ENCODE assay signal across 13 cellular contexts in genomic region chr5:60334281-60334713, GRCh38.
A peak's percentile ranks its signal among the peaks of the same experiment; 100 is the strongest.
DNase-seq lines count a peak whose midpoint lies in the region; ATAC-seq and TF ChIP-seq lines count a peak whose summit lies in the region.
"Had no signal": no experiment of that assay in that cellular context is flagged by ENCODE, and none has a peak within 500 bp of the region (broad histone marks: within the 10 kb centered on the region; RNA-seq: fewer than 3 reads in every experiment).

No MANE protein-coding gene starts in this region.

- no peaks in the 10 kb centered on the region for H3K9me2 ChIP-seq in SK-N-SH

- H3K27me3 ChIP-seq in SK-N-SH (ENCODE audit: insufficient read depth) (no peaks in the 10 kb centered on the region), stomach smooth muscle (ENCODE audit: control insufficient read depth in 1 of 2, insufficient read depth in 2 of 2, low read length in 2 of 2) (no peaks in the 10 kb centered on the region)
- H3K27me3 ChIP-seq: neutrophil had no signal

- TF ChIP-seq CTCF in SK-N-SH (IDR thresholded peaks at IDR 0.05) = no peak
- TF ChIP-seq CTCF in fibroblast of pulmonary artery (IDR thresholded peaks at IDR 0.05; ENCODE audit: low read length, missing control alignments) = no peak

- H3K36me3 ChIP-seq in SK-N-SH (replicated peaks in 1 of 2; ENCODE audit: control insufficient read depth in 1 of 2, insufficient read depth in 2 of 2, low read length in 1 of 2) (no peaks in the 10 kb centered on the region), stomach smooth muscle (ENCODE audit: control insufficient read depth in 2 of 2, insufficient read depth in 2 of 2, low read length in 2 of 2) (no peaks in the 10 kb centered on the region)
- H3K36me3 ChIP-seq: neutrophil had no signal

- peak overlapping the region; percentile 32; the same call in 1 of the 2 replicates for H3K4me2 ChIP-seq in SK-N-SH

- POLR2A ChIA-PET in SK-N-SH (lab: Yijun Ruan, JAX) = no interaction called here

- TF ChIP-seq EP300 in SK-N-SH (IDR thresholded peaks at IDR 0.05; ENCODE audit: borderline replicate concordance in 1 of 2, low read depth in 1 of 2, low read length in 1 of 2) = peak in 1 of 2 experiments; percentile 58; a peak in 2 of 4 replicates

- H3K4me3 ChIP-seq in SK-N-SH (ENCODE audit: low read depth in 2 of 2, low read length in 1 of 2) (no peak overlapping the region), fibroblast of pulmonary artery (replicated peaks; ENCODE audit: low read depth, low read length) (no peak overlapping the region), stomach smooth muscle (ENCODE audit: low read length in 2 of 2) (no peak overlapping the region)

- H3K27ac ChIP-seq in SK-N-SH (ENCODE audit: low read depth in 2 of 2, low read length in 1 of 2) (peak overlapping the region in 1 of 2 experiments; percentile 78; a peak in 2 of 4 replicates), stomach smooth muscle (ENCODE audit: low read length) (peak overlapping the region; percentile 68)
- H3K27ac ChIP-seq: neutrophil had no signal

- H3K9ac ChIP-seq in SK-N-SH (no peak overlapping the region), stomach smooth muscle (ENCODE audit: low read length in 2 of 2) (no peak overlapping the region)

- CTCF ChIA-PET in SK-N-SH (lab: Yijun Ruan, JAX) = interaction anchor here (1.2 kb wide), 1 partner anchor 26 kb away, joined by 3 read pairs; no protein-coding TSS in a partner anchor

- no peaks in the 10 kb centered on the region for H4K20me1 ChIP-seq in SK-N-SH (ENCODE audit: insufficient read depth)

- no peak for ATAC-seq in GM19023 (IDR thresholded peaks at IDR 0.05; ENCODE audit: unreplicated experiment)
- ATAC-seq: stimulated activated naive B cell treated with anti-CD40 and anti-IgM and Interleukin-4, amounts not matched to agents 10 μg/mL and 1 μg/mL and 100 μg/mL, for 72 hours had no signal

- H3K4me1 ChIP-seq in SK-N-SH (ENCODE audit: control insufficient read depth in 1 of 2, insufficient read depth in 2 of 2, low read depth in 1 of 2, low read length in 1 of 2) (peaks cover 7 to 17% of the 10 kb centered on the region in 2 experiments), stomach smooth muscle (ENCODE audit: control insufficient read depth, insufficient read depth, low read length) (peaks cover 24% of the 10 kb centered on the region)

- H3K79me2 ChIP-seq in SK-N-SH (ENCODE audit: insufficient read depth) = no peaks in the 10 kb centered on the region

- DNase-seq in H4 (ENCODE audit: low spot score) (peak; percentile 67), SK-N-SH (no peak), fibroblast of pulmonary artery (ENCODE audit: low read depth) (peak; percentile 75), NCI-H128 (lab: John Stamatoyannopoulos, UW; ENCODE audit: unreplicated experiment) (no peak), NCI-H1092 treated with DMSO at 0.1 percent for 48 hours (lab: John Stamatoyannopoulos, UW) (no peak)
- DNase-seq: activated CD4-positive, alpha-beta T cell treated with anti-CD3 and anti-CD28 coated beads, Interleukin-2, amount 50 U/mL, for 4 hours; activated effector memory CD4-positive, alpha-beta T cell treated with anti-CD3 and anti-CD28 coated beads, Interleukin-2, amount 50 U/mL, for 16 hours; NCI-H2107; stimulated activated naive B cell treated with anti-CD40 and anti-IgM and Interleukin-4, amounts not matched to agents 10 μg/mL and 1 μg/mL and 100 μg/mL, for 72 hours; T-helper 2 cell had no signal

- H3K9me3 ChIP-seq in SK-N-SH (no peaks in the 10 kb centered on the region), stomach smooth muscle (ENCODE audit: control insufficient read depth in 2 of 2, low read length in 2 of 2) (no peaks in the 10 kb centered on the region)
- H3K9me3 ChIP-seq: neutrophil had no signal

- peaks cover 22% of the 10 kb centered on the region for H3F3A ChIP-seq in SK-N-SH (replicated peaks; ENCODE audit: insufficient read depth)

- H2AFZ ChIP-seq in SK-N-SH (ENCODE audit: low read depth) = no peak overlapping the region

- no peak for TF ChIP-seq RAD21 in SK-N-SH (IDR thresholded peaks at IDR 0.05; ENCODE audit: low read length)

- WGBS in SK-N-SH (ENCODE audit: low lambda C conversion rate) = 11% methylated on average over 2 of the region's 2 CpGs

TF ChIP-seq in SK-N-SH, 30 proteins besides CTCF, POLR2A, EP300 and RAD21 (continues in another document):
- TF ChIP-seq RFX5 (IDR thresholded peaks at IDR 0.05; ENCODE audit: low read length) (no peak), GABPA (IDR thresholded peaks at IDR 0.05; ENCODE audit: low read depth) (no peak), TAF1 (IDR thresholded peaks at IDR 0.05; ENCODE audit: borderline replicate concordance, low read depth, low read length) (no peak), SMC3 (IDR thresholded peaks at IDR 0.05; ENCODE audit: low read depth, low read length) (no peak), NRF1 (IDR thresholded peaks at IDR 0.05; ENCODE audit: low read depth, low read length) (no peak), FOXM1 (IDR thresholded peaks at IDR 0.05; ENCODE audit: low read depth) (0 out of 2 replicates have a peak, but pooled peaks have one; percentile 32), JUND (IDR thresholded peaks at IDR 0.05) (peak; percentile 79), POLR2AphosphoS5 (IDR thresholded peaks at IDR 0.05; ENCODE audit: low read depth, low read length) (peak; percentile 16; the same call in 1 of the 2 replicates), MXI1 (IDR thresholded peaks at IDR 0.05; ENCODE audit: low read depth, low read length) (no peak), SIN3A (IDR thresholded peaks at IDR 0.05; ENCODE audit: borderline replicate concordance, low read depth, low read length) (no peak), IRF3 (IDR thresholded peaks at IDR 0.05; ENCODE audit: low read depth, low read length) (no peak), FOSL2 (IDR thresholded peaks at IDR 0.05; ENCODE audit: borderline replicate concordance, low read depth) (peak; percentile 84), NFIC (IDR thresholded peaks at IDR 0.05; ENCODE audit: borderline replicate concordance) (peak; percentile 72), RCOR1 (IDR thresholded peaks at IDR 0.05; ENCODE audit: low read length) (no peak), USF1 (IDR thresholded peaks at IDR 0.05; ENCODE audit: borderline replicate concordance, low read depth) (no peak), MAX (IDR thresholded peaks at IDR 0.05; ENCODE audit: low read depth) (no peak), GATA2 (CRISPR knock-in tag; IDR thresholded peaks at IDR 0.05) (no peak), EZH2phosphoT487 (IDR thresholded peaks at IDR 0.05; ENCODE audit: borderline replicate concordance, low read depth) (no peak), ZBTB33 (IDR thresholded peaks at IDR 0.05; ENCODE audit: borderline replicate concordance, low read depth) (no peak), MEF2A (IDR thresholded peaks at IDR 0.05; ENCODE audit: borderline replicate concordance, low read depth) (peak; percentile 38; the same call in 1 of the 2 replicates), FOXJ3 (CRISPR knock-in tag; IDR thresholded peaks at IDR 0.05) (no peak), ELF1 (IDR thresholded peaks at IDR 0.05) (no peak), RXRA (IDR thresholded peaks at IDR 0.05; ENCODE audit: borderline replicate concordance, low read depth) (peak; percentile 61; the same call in 1 of the 2 replicates), PBX3 (IDR thresholded peaks at IDR 0.05) (peak; percentile 73), CHD2 (IDR thresholded peaks at IDR 0.05; ENCODE audit: low read length, partially characterized antibody) (no peak)

Comparison
In these comparisons a context has a peak if more than half of its experiments do, and no peak if none do; other contexts are left out.
1. DNase-seq: peak in H4 (single experiment) and fibroblast of pulmonary artery (single experiment); none in SK-N-SH (single experiment), NCI-H128 (single experiment) and NCI-H1092 treated with DMSO at 0.1 percent for 48 hours (single experiment).